In the genomic region with DNA sequence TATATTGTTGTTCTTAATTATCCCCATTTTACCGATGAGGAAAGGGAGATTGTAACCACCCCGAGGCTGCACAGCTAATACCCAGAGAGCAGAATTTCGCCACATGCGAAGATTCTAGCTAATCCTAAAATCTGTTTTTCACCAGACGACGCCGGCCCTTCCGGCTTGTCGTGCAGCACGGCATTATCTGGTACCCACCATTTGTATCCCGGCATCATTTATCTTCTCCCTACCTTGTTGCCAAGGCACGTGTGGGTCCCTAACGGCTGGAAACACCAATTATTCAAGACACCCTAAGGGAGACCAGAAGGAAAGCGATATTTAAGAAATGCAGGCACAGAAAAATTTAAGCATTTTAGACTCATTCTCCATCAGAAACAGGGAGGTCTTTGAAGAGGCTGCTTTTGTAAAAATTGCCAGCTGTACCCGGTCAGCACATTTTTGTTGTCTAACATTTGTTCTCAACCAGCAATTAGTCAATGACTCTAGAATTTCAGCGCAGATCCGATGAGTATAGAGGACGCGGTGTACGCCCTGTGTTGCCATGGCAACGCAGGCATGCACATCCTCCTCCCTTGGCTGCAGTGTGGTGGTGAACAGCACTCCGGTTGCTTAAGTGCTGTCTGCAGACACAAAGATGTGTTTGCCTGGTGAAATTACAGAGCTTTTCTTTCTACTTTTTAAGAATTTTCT, we compare ENCODE assay signal across 9 cellular contexts.
DNase-seq lines count a peak whose midpoint lies in the region; ATAC-seq and TF ChIP-seq lines count a peak whose summit lies in the region.
"Had no signal": no experiment of that assay in that cellular context is flagged by ENCODE, and none has a peak within 500 bp of the region (broad histone marks: within the 10 kb centered on the region; RNA-seq: fewer than 3 reads in every experiment).

No MANE protein-coding gene starts in this region.

- no peak overlapping the region for H3K4me3 ChIP-seq in AG04449 (ENCODE audit: low read depth, low read length)
- peak overlapping the region; percentile 11 for H3K4me3 ChIP-seq in retinal pigment epithelial cell (ENCODE audit: low read length)

- CTCF ChIA-PET in AG04449 (lab: Yijun Ruan, JAX) = interaction anchor here (0.7 to 7.1 kb wide), 6 partner anchors 10 to 144 kb away, joined by 3 to 65 read pairs (median 3); no protein-coding TSS in a partner anchor

- H3K27ac ChIP-seq in angular gyrus (ENCODE audit: low read depth, low read length) = peak overlapping the region; percentile 97

- ATAC-seq in left cardiac atrium = peak; percentile 85 to 94
- no peak for ATAC-seq in HG03342 (IDR thresholded peaks at IDR 0.05; ENCODE audit: unreplicated experiment)
- ATAC-seq in GM21529 (IDR thresholded peaks at IDR 0.05; ENCODE audit: unreplicated experiment) = no peak
- no peak for ATAC-seq in HG03571 (IDR thresholded peaks at IDR 0.05; ENCODE audit: unreplicated experiment)

- POLR2A ChIA-PET in AG04449 (lab: Yijun Ruan, JAX) = interaction anchor here (1.5 kb wide), 1 partner anchor 16 kb away, joined by 4 read pairs; no protein-coding TSS in a partner anchor

- intact Hi-C loops in left cardiac atrium (cut with DNase I) = no loop called here

- TF ChIP-seq CTCF in AG04449 (IDR thresholded peaks at IDR 0.05; ENCODE audit: insufficient read depth, low read length, missing control alignments) (no peak), retinal pigment epithelial cell (conservative IDR thresholded peaks at IDR 0.05; ENCODE audit: low read depth, low read length) (no peak)

- DNase-seq in AG04449 (ENCODE audit: low read depth, low spot score) = peak; percentile 74
- DNase-seq in NCI-H128 (lab: John Stamatoyannopoulos, UW; ENCODE audit: unreplicated experiment) = peak; percentile 62
- DNase-seq in left cardiac atrium = peak; percentile 90
- DNase-seq in retinal pigment epithelial cell (ENCODE audit: low read depth) = peak; percentile 55
- DNase-seq: naive B cell had no signal

Comparison
In these comparisons a context has a peak if more than half of its experiments do, and no peak if none do; other contexts are left out.
1. ATAC-seq: peak in left cardiac atrium (2 of 2); none in HG03342 (single experiment), GM21529 (single experiment) and HG03571 (single experiment).
2. Peak in every context shown above with its lines, with median percentiles within 50 percentile points of each other: DNase-seq.